In genomic region chr2:109032229-109032800, GRCh38 we compare ENCODE assay signal across 8 cellular contexts. TPM values are rescaled to one million over a fixed set of nuclear protein-coding genes. Genes with fewer than 3 reads are reported as not detected.
DNase-seq lines count a peak whose midpoint lies in the region; ATAC-seq and TF ChIP-seq lines count a peak whose summit lies in the region.

No MANE protein-coding gene starts in this region.

- peak overlapping the region in 6 of 7 donors; percentile 2 to 74 (median 18) for H3K27ac Mint-ChIP-seq in CD14-positive monocyte
- peak overlapping the region; percentile 84 to 99 (median 97) for H3K27ac Mint-ChIP-seq in naive thymus-derived CD8-positive, alpha-beta T cell

- in situ Hi-C loops in brain microvascular endothelial cell (cut with HindIII; ENCODE audit: low pct_ligation_motif_present, low sequenced_read_pairs) = no loop called here

- H3K4me1 Mint-ChIP-seq in CD14-positive monocyte = peaks cover 23% of the 10 kb centered on the region
- H3K4me1 Mint-ChIP-seq in naive thymus-derived CD8-positive, alpha-beta T cell = peaks cover 25 to 81% (median 74%) of the 10 kb centered on the region in 4 donors

- peak overlapping the region; percentile 78 to 99 for H3K4me3 Mint-ChIP-seq in CD14-positive monocyte
- peak overlapping the region; percentile 51 to 90 (median 76) for H3K4me3 Mint-ChIP-seq in naive thymus-derived CD8-positive, alpha-beta T cell

- no peaks in the 10 kb centered on the region for H3K36me3 Mint-ChIP-seq in CD14-positive monocyte
- peaks cover 0 to under 1% (median 0%) of the 10 kb centered on the region in 3 donors for H3K36me3 Mint-ChIP-seq in naive thymus-derived CD8-positive, alpha-beta T cell

- peak overlapping the region; percentile 29 for H3K4me3 ChIP-seq in SJSA1
- H3K4me3 ChIP-seq in brain microvascular endothelial cell (ENCODE audit: low read depth, low read length) = peak overlapping the region; percentile 48

- peaks cover 5% of the 10 kb centered on the region for H3K4me1 ChIP-seq in SJSA1 (replicated peaks)

- H3K9me3 ChIP-seq in SJSA1 (replicated peaks) = no peaks in the 10 kb centered on the region

- H3K36me3 ChIP-seq in SJSA1 = no peaks in the 10 kb centered on the region
- no peaks in the 10 kb centered on the region for H3K36me3 ChIP-seq in brain microvascular endothelial cell (replicated peaks)

- H3K9me3 Mint-ChIP-seq in CD14-positive monocyte = peaks cover 0 to 2% (median 0%) of the 10 kb centered on the region in 7 donors
- H3K9me3 Mint-ChIP-seq in naive thymus-derived CD8-positive, alpha-beta T cell = peaks cover 0 to 2% (median 0%) of the 10 kb centered on the region in 9 donors

- peaks cover 2 to 5% (median 3%) of the 10 kb centered on the region in 3 donors for H3K27me3 Mint-ChIP-seq in CD14-positive monocyte (ENCODE audit: low read depth in 3 of 3)
- no peaks in the 10 kb centered on the region for H3K27me3 Mint-ChIP-seq in naive thymus-derived CD8-positive, alpha-beta T cell

- H3K27me3 ChIP-seq in SJSA1 (replicated peaks) (peaks cover 11% of the 10 kb centered on the region; the same call in 1 of the 2 replicates), brain microvascular endothelial cell (replicated peaks) (peaks cover 2% of the 10 kb centered on the region)

- no peak for DNase-seq in CD14-positive monocyte (ENCODE audit: low spot score)
- DNase-seq in SJSA1 (ENCODE audit: low read depth in 1 of 2, low spot score in 2 of 2) = no peak
- no peak for DNase-seq in brain microvascular endothelial cell
- DNase-seq in naive thymus-derived CD8-positive, alpha-beta T cell = peak in 2 of 10 donors; percentile 34 to 55
- DNase-seq in NK-92 (lab: John Stamatoyannopoulos, UW; ENCODE audit: unreplicated experiment) = no peak
- no peak for DNase-seq in DMS114 treated with DMSO at 0.1 percent for 48 hours (lab: John Stamatoyannopoulos, UW; ENCODE audit: unreplicated experiment)
- DNase-seq in LoVo (ENCODE audit: low spot score) = no peak
- no peak for DNase-seq in NCI-H748 treated with DMSO at 0.1 percent for 48 hours (lab: John Stamatoyannopoulos, UW)

- no peak for TF ChIP-seq CTCF in CD14-positive monocyte (IDR thresholded peaks at IDR 0.05)
- no peak for TF ChIP-seq CTCF in brain microvascular endothelial cell (IDR thresholded peaks at IDR 0.05; ENCODE audit: low read depth, low read length, missing control alignments)

- H3K27ac ChIP-seq in SJSA1 = no peak overlapping the region
- H3K27ac ChIP-seq in brain microvascular endothelial cell = no peak overlapping the region

- intact Hi-C loops in CD14-positive monocyte (cut with micrococcal nuclease) = no loop called here

- ATAC-seq in naive thymus-derived CD8-positive, alpha-beta T cell = peak; percentile 63 to 72

- POLR2A ChIA-PET in naive thymus-derived CD8-positive, alpha-beta T cell (lab: Charles Lee) = interaction anchor here (0.5 to 6.1 kb wide), 49 partner anchors 9 to 478 kb away, joined by 3 to 52 read pairs (median 6); partner anchors contain the start of genes EDAR and SH3RF3

RNA-seq across cellular contexts. Expression of gene EDAR, which starts 43.3 kb away (rescaled TPM):
- polyA plus RNA-seq in CD14-positive monocyte = not detected
- total RNA-seq in SJSA1 (2014; rRNA removed; shearing (Covaris generic)) = not detected in 2 replicates
- total RNA-seq in naive thymus-derived CD8-positive, alpha-beta T cell = 10 to 100 TPM; 10.5 to 10.6 TPM
- polyA plus RNA-seq in naive thymus-derived CD8-positive, alpha-beta T cell = 10 to 100 TPM in 1 of 3 donors, 1 to 10 TPM in 2; 2.8 to 11.8 (median 5.4) TPM

Comparison
In these comparisons a context has a peak if more than half of its experiments do, and no peak if none do; other contexts are left out.
1. RNA of gene EDAR, which starts 43.3 kb away (total RNA-seq): 10.5 to 10.6 TPM in naive thymus-derived CD8-positive, alpha-beta T cell; not detected in SJSA1; every median in the first group is over 10 times any median in the second.